Comparison of ENCODE assay signal across 13 cellular contexts in genomic region chr7:5713124-5713912, GRCh38.
"Had no signal": no experiment of that assay in that cellular context is flagged by ENCODE, and none has a peak within 500 bp of the region (broad histone marks: within the 10 kb centered on the region; RNA-seq: fewer than 3 reads in every experiment).

No MANE protein-coding gene starts in this region.

- H3K4me1 ChIP-seq: esophagus squamous epithelium, heart left ventricle had no signal

- H3K4me3 Mint-ChIP-seq: neural crest cell had no signal

- ATAC-seq: activated naive CD4-positive, alpha-beta T cell treated with anti-CD3 and anti-CD28 coated beads, Interleukin-2, amount 50 U/mL, for 72 hours had no signal

- H3K9me3 Mint-ChIP-seq: activated naive CD4-positive, alpha-beta T cell treated with anti-CD3 and anti-CD28 coated beads, Interleukin-2, amount 50 U/mL, for 72 hours; neural crest cell had no signal

- H3K27ac ChIP-seq: esophagus squamous epithelium, heart left ventricle, ovary had no signal

- H3K36me3 ChIP-seq: ovary had no signal

- H3K4me3 ChIP-seq: esophagus squamous epithelium, heart left ventricle, ovary had no signal

- FAIRE-seq: urothelium cell line had no signal

- H3K9me3 ChIP-seq: esophagus squamous epithelium, heart left ventricle, ovary had no signal

- DNase-seq: activated CD4-positive, alpha-beta T cell treated with anti-CD3 and anti-CD28 coated beads for 1 hour; activated CD8-positive, alpha-beta memory T cell treated with anti-CD3 and anti-CD28 coated beads for 24 hours; aorta; esophagus squamous epithelium; foreskin fibroblast; heart left ventricle; ovary; stimulated activated CD4-positive, alpha-beta T cell treated with anti-CD3 and anti-CD28 coated beads, Interleukin-15, amount 100 ng/mL, for 24 hours; stimulated activated CD4-positive, alpha-beta T cell treated with anti-CD3 and anti-CD28 coated beads, Interleukin-4, amount 100 ng/mL, for 24 hours; T-helper 2 cell had no signal

- H3K27me3 ChIP-seq: esophagus squamous epithelium, heart left ventricle, ovary had no signal
